Comparison of ENCODE assay signal across 8 cellular contexts in the genomic region with DNA sequence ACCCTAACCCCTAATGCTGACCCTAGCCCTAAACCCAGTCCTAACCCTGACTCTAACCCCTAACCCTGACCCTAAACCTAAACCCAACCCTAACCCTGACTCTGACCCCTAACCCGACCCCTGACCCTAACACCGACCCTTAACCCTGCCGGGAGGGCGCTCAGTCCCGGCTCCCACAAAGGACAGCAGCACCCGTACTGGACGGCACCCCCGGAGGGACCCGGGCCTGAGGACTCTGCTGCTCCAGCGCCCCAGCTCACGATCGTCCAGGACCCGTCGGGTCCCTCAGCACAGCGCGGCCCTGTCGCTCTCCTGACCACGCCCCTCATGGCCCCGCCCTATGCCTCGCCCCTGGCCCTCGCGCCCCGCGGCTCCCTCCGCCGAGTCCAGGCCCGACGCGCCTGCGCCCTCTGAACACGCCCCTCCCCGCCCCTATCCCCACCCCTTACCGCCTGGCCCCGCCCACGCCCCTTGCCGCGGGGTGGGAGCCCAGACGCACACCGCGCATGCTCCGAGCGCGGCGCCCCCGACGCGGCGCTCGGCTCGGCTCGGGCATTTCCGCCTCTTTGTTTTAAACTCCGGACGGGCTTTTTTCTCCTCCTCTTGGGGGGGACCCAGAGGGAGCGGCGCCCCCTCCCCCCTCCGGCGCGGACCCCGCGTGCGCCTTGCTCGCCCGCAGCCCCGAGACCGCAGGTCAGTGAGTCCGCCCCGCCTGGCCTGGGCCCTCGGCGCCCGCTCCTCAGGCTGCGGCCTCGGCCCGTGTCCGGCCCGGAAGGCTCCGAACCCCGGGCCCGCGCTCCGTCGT. TPM values are rescaled to one million over a fixed set of nuclear protein-coding genes. Genes with fewer than 3 reads are reported as not detected.
DNase-seq lines count a peak whose midpoint lies in the region; ATAC-seq and TF ChIP-seq lines count a peak whose summit lies in the region.

A gene with protein sequence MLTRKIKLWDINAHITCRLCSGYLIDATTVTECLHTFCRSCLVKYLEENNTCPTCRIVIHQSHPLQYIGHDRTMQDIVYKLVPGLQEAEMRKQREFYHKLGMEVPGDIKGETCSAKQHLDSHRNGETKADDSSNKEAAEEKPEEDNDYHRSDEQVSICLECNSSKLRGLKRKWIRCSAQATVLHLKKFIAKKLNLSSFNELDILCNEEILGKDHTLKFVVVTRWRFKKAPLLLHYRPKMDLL (plus strand): TSS at position 555 of the 805 bp plus-strand sequence. CDS start 27,849 bp downstream, outside the sequence.

- peak; percentile 89 for ATAC-seq in HG03439 (IDR thresholded peaks at IDR 0.05; ENCODE audit: unreplicated experiment)

- peaks cover 1% of the 10 kb centered on the region for H3K36me3 ChIP-seq in kidney epithelial cell (ENCODE audit: control insufficient read depth, insufficient read depth, low read length)

- TF ChIP-seq CTCF in kidney epithelial cell (IDR thresholded peaks at IDR 0.05; ENCODE audit: insufficient read depth, low read length, poor library complexity, severe bottlenecking): no peak

- H3K27me3 ChIP-seq in kidney epithelial cell (ENCODE audit: control insufficient read depth, insufficient read depth, low read length): peaks cover 2% of the 10 kb centered on the region

- H3K4me3 ChIP-seq in kidney epithelial cell (ENCODE audit: low read depth, low read length): peak within 1 kb of the TSS; percentile 94

- DNase-seq in AML-193 (lab: John Stamatoyannopoulos, UW): peak; percentile 66 to 74
- DNase-seq in GM19238 (ENCODE audit: insufficient read length, low spot score): peak; percentile 99
- DNase-seq in NCI-H510A (lab: John Stamatoyannopoulos, UW): peak; percentile 66
- peak; percentile 96 for DNase-seq in activated CD4-positive, alpha-beta T cell treated with anti-CD3 and anti-CD28 coated beads for 1 hour
- peak; percentile 59 to 68 for DNase-seq in cerebellar nuclear complex (lab: John Stamatoyannopoulos, UW)
- peak; percentile 39 for DNase-seq in kidney epithelial cell (ENCODE audit: low read depth)
- DNase-seq in stimulated activated CD4-positive, alpha-beta T cell treated with anti-CD3 and anti-CD28 coated beads, Interleukin-15, amount 100 ng/mL, for 24 hours: peak; percentile 98

RNA-seq across cellular contexts. Expression of the gene that starts here (rescaled TPM):
- 49.6 and 58.5 TPM in 2 replicates for total RNA-seq in kidney epithelial cell

Comparison
In these comparisons a context has a peak if more than half of its experiments do, and no peak if none do; other contexts are left out.
1. Peak in every context shown above with its lines: DNase-seq, ATAC-seq and H3K4me3 ChIP-seq.
2. DNase-seq: peak in every context shown above with its lines; median percentile 99 in GM19238; 98 in stimulated activated CD4-positive, alpha-beta T cell treated with anti-CD3 and anti-CD28 coated beads, Interleukin-15, amount 100 ng/mL, for 24 hours; 96 in activated CD4-positive, alpha-beta T cell treated with anti-CD3 and anti-CD28 coated beads for 1 hour; 70 in AML-193; 66 in NCI-H510A; 64 in cerebellar nuclear complex; 39 in kidney epithelial cell.